ENCODE assay signal across 1 cellular context in genomic region chr14:67329666-67330065, GRCh38.
TF ChIP-seq lines count a peak whose summit lies in the region.

No MANE protein-coding gene starts in this region.

TF ChIP-seq in HEK293, 187 proteins besides CTCF, POLR2A, EP300 and RAD21 (continued from another document):
- TF ChIP-seq ZBTB11 (tag by site-specific recombination; conservative IDR thresholded peaks at IDR 0.05; ENCODE audit: low read depth): peak; percentile 75
- TF ChIP-seq ZNF529 (tag by site-specific recombination; IDR thresholded peaks at IDR 0.05; ENCODE audit: insufficient replicate concordance): peak; percentile 35
- 0 out of 2 replicates have a peak, but pooled peaks have one; percentile 57 for TF ChIP-seq ZNF354C (tag by site-specific recombination; IDR thresholded peaks at IDR 0.05; ENCODE audit: borderline replicate concordance, low read depth)
- TF ChIP-seq ZNF140 (tag by site-specific recombination; IDR thresholded peaks at IDR 0.05): peak; percentile 76
- TF ChIP-seq ZNF664 (tag by site-specific recombination; IDR thresholded peaks at IDR 0.05): peak; percentile 54; the same call in 1 of the 2 replicates
- TF ChIP-seq ZBTB21 (tag by site-specific recombination; IDR thresholded peaks at IDR 0.05): 0 out of 2 replicates have a peak, but pooled peaks have one; percentile 48
- peak; percentile 74 for TF ChIP-seq ZNF510 (tag by site-specific recombination; IDR thresholded peaks at IDR 0.05; ENCODE audit: insufficient replicate concordance)
- TF ChIP-seq ZNF292 (tag by site-specific recombination; IDR thresholded peaks at IDR 0.05; ENCODE audit: borderline replicate concordance, low read depth): peak; percentile 45; the same call in 1 of the 2 replicates
- TF ChIP-seq ZNF623 (tag by site-specific recombination; IDR thresholded peaks at IDR 0.05): peak; percentile 85
- TF ChIP-seq REST (tag by site-specific recombination; IDR thresholded peaks at IDR 0.05): peak; percentile 67
- peak; percentile 46; the same call in 1 of the 2 replicates for TF ChIP-seq ZNF791 (tag by site-specific recombination; IDR thresholded peaks at IDR 0.05)
- TF ChIP-seq ZNF121 (tag by site-specific recombination; IDR thresholded peaks at IDR 0.05): 0 out of 2 replicates have a peak, but pooled peaks have one; percentile 22
- TF ChIP-seq ZNF433 (tag by site-specific recombination; IDR thresholded peaks at IDR 0.05; ENCODE audit: low read depth): peak; percentile 85
- TF ChIP-seq ZNF426 (tag by site-specific recombination; IDR thresholded peaks at IDR 0.05): peak; percentile 92
- 0 out of 2 replicates have a peak, but pooled peaks have one; percentile 26 for TF ChIP-seq ZNF629 (tag by site-specific recombination; IDR thresholded peaks at IDR 0.05)
- 0 out of 2 replicates have a peak, but pooled peaks have one; percentile 27 for TF ChIP-seq ZNF639 (tag by site-specific recombination; IDR thresholded peaks at IDR 0.05)
- peak; percentile 68; the same call in 1 of the 2 replicates for TF ChIP-seq ZNF266 (tag by site-specific recombination; IDR thresholded peaks at IDR 0.05; ENCODE audit: low read depth)
- TF ChIP-seq ZNF138 (tag by site-specific recombination; IDR thresholded peaks at IDR 0.05; ENCODE audit: borderline replicate concordance): peak; percentile 62; the same call in 1 of the 2 replicates
- TF ChIP-seq ZFP37 (tag by site-specific recombination; IDR thresholded peaks at IDR 0.05): 0 out of 2 replicates have a peak, but pooled peaks have one; percentile 61
- peak; percentile 70; the same call in 1 of the 2 replicates for TF ChIP-seq ZNF202 (tag by site-specific recombination; IDR thresholded peaks at IDR 0.05; ENCODE audit: borderline replicate concordance)
- peak; percentile 60 for TF ChIP-seq ZBTB8A (tag by site-specific recombination; IDR thresholded peaks at IDR 0.05)
- peak; percentile 57; the same call in 1 of the 2 replicates for TF ChIP-seq ZNF560 (tag by site-specific recombination; IDR thresholded peaks at IDR 0.05; ENCODE audit: borderline replicate concordance)
- peak; percentile 89 for TF ChIP-seq ZNF518A (tag by site-specific recombination; conservative IDR thresholded peaks at IDR 0.05; ENCODE audit: low read depth)
- peak; percentile 26; the same call in 1 of the 2 replicates for TF ChIP-seq SP3 (tag by site-specific recombination; IDR thresholded peaks at IDR 0.05)
- TF ChIP-seq ZNF366 (tag by site-specific recombination; conservative IDR thresholded peaks at IDR 0.05): 0 out of 2 replicates have a peak, but pooled peaks have one; percentile 27
- TF ChIP-seq ZNF555 (tag by site-specific recombination; conservative IDR thresholded peaks at IDR 0.05): peak; percentile 80
- TF ChIP-seq ZNF394 (tag by site-specific recombination; IDR thresholded peaks at IDR 0.05; ENCODE audit: borderline replicate concordance): peak; percentile 95
- peak; percentile 53; the same call in 1 of the 2 replicates for TF ChIP-seq ZNF558 (tag by site-specific recombination; IDR thresholded peaks at IDR 0.05)
- TF ChIP-seq ZNF223 (tag by site-specific recombination; IDR thresholded peaks at IDR 0.05): 0 out of 2 replicates have a peak, but pooled peaks have one; percentile 47
- TF ChIP-seq ZNF654 (tag by site-specific recombination; IDR thresholded peaks at IDR 0.05; ENCODE audit: low read depth): peak; percentile 33
